Comparison of ENCODE assay signal across 17 cellular contexts in the genomic region with DNA sequence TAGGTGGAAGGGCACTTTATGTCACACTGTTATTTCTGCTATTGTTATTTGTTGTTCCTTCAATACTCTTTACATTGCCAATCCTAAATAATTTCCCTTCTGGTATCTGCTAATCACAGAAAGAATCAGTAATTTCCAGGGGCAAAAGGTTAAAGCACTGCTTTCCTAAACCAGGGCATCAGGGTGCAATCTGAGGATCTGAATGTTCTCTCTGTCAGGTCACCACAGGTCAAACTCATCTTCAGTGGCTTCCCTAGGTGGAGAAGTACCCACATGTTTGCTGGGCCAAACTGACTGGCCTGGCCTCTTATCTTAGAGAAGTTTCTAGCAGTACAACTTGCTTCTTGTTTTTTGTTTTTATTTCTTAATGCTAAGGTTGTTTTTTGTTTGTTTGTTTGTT.
DNase-seq lines count a peak whose midpoint lies in the region; ATAC-seq and TF ChIP-seq lines count a peak whose summit lies in the region.
"Had no signal": no experiment of that assay in that cellular context is flagged by ENCODE, and none has a peak within 500 bp of the region (broad histone marks: within the 10 kb centered on the region; RNA-seq: fewer than 3 reads in every experiment).

No MANE protein-coding gene starts in this region.

- H3K9me3 Mint-ChIP-seq in activated T-cell treated with anti-CD3 and anti-CD28 coated beads, Interleukin-2, amount 50 U/mL, for 24 hours: no peaks in the 10 kb centered on the region
- H3K9me3 Mint-ChIP-seq in endothelial cell (ENCODE audit: unreplicated experiment): no peaks in the 10 kb centered on the region

- H3K4me1 ChIP-seq in Peyer's patch (peaks cover 0 to 7% (median 1%) of the 10 kb centered on the region in 4 donors), right lobe of liver (peaks cover 0 to 27% (median 5%) of the 10 kb centered on the region in 4 donors), thoracic aorta (ENCODE audit: control insufficient read depth in 1 of 2, low read depth in 2 of 2) (peaks cover 0 to 2% of the 10 kb centered on the region in 2 donors)
- H3K4me1 ChIP-seq: vagina had no signal

- H3K27me3 ChIP-seq in Peyer's patch (no peaks in the 10 kb centered on the region), right lobe of liver (no peaks in the 10 kb centered on the region), thoracic aorta (replicated peaks; ENCODE audit: insufficient read depth) (no peaks in the 10 kb centered on the region)
- H3K27me3 ChIP-seq: vagina had no signal

- no peaks in the 10 kb centered on the region for H3K27me3 Mint-ChIP-seq in activated T-cell treated with anti-CD3 and anti-CD28 coated beads, Interleukin-2, amount 50 U/mL, for 24 hours
- no peaks in the 10 kb centered on the region for H3K27me3 Mint-ChIP-seq in endothelial cell (ENCODE audit: unreplicated experiment)

- TF ChIP-seq POLR2A in Peyer's patch (IDR thresholded peaks at IDR 0.05): no peak
- no peak for TF ChIP-seq POLR2A in right lobe of liver (IDR thresholded peaks at IDR 0.05)

- DNase-seq in activated T-cell treated with anti-CD3 and anti-CD28 coated beads, Interleukin-2, amount 50 U/mL, for 24 hours: no peak
- no peak for DNase-seq in activated T-cell treated with anti-CD3 and anti-CD28 coated beads, Interleukin-2, amount 50 U/mL, for 1 hour
- DNase-seq in Peyer's patch (no peak), right lobe of liver (peak in 1 of 3 donors; percentile 52), thoracic aorta (ENCODE audit: low spot score) (no peak), endothelial cell (ENCODE audit: low spot score) (no peak), NCI-H187 treated with DMSO at 0.1 percent for 48 hours (lab: John Stamatoyannopoulos, UW) (no peak), 8988T (no peak)
- DNase-seq: cortex of kidney, Karpas-422, kidney glomerular epithelial cell, NCI-H1436 treated with DMSO at 0.1 percent for 48 hours, NCI-H226 had no signal

- TF ChIP-seq CTCF in Peyer's patch (IDR thresholded peaks at IDR 0.05): no peak
- no peak for TF ChIP-seq CTCF in right lobe of liver (IDR thresholded peaks at IDR 0.05)
- no peak for TF ChIP-seq CTCF in thoracic aorta (IDR thresholded peaks at IDR 0.05)
- no peak for TF ChIP-seq CTCF in endothelial cell (IDR thresholded peaks at IDR 0.05; ENCODE audit: unreplicated experiment)

- peaks cover 17% of the 10 kb centered on the region for H3K36me3 Mint-ChIP-seq in activated T-cell treated with anti-CD3 and anti-CD28 coated beads, Interleukin-2, amount 50 U/mL, for 24 hours (ENCODE audit: low read depth)
- peaks cover 8% of the 10 kb centered on the region for H3K36me3 Mint-ChIP-seq in endothelial cell (ENCODE audit: low read depth, unreplicated experiment)

- peak overlapping the region; percentile 71 for H3K4me3 Mint-ChIP-seq in activated T-cell treated with anti-CD3 and anti-CD28 coated beads, Interleukin-2, amount 50 U/mL, for 24 hours
- H3K4me3 Mint-ChIP-seq in endothelial cell (ENCODE audit: unreplicated experiment): no peak overlapping the region

- intact Hi-C loops in right lobe of liver (cut with DNase I): no loop called here

- no peaks in the 10 kb centered on the region for H3K36me3 ChIP-seq in Peyer's patch
- H3K36me3 ChIP-seq in right lobe of liver: no peaks in the 10 kb centered on the region
- no peaks in the 10 kb centered on the region for H3K36me3 ChIP-seq in thoracic aorta
- H3K36me3 ChIP-seq: vagina had no signal

- H3K27ac Mint-ChIP-seq in activated T-cell treated with anti-CD3 and anti-CD28 coated beads, Interleukin-2, amount 50 U/mL, for 24 hours: peak overlapping the region; percentile 88
- H3K27ac Mint-ChIP-seq in endothelial cell (ENCODE audit: unreplicated experiment): no peak overlapping the region

- ATAC-seq in right lobe of liver (peak; percentile 41 to 91 (median 82)), thoracic aorta (ENCODE audit: insufficient number of reproducible peaks, low FRiP score, low read depth) (no peak)

- H3K9me3 ChIP-seq in Peyer's patch (no peaks in the 10 kb centered on the region), right lobe of liver (no peaks in the 10 kb centered on the region), thoracic aorta (no peaks in the 10 kb centered on the region)
- H3K9me3 ChIP-seq: vagina had no signal

- peaks cover 57% of the 10 kb centered on the region for H3K4me1 Mint-ChIP-seq in activated T-cell treated with anti-CD3 and anti-CD28 coated beads, Interleukin-2, amount 50 U/mL, for 24 hours (ENCODE audit: low read depth)
- peaks cover 44% of the 10 kb centered on the region for H3K4me1 Mint-ChIP-seq in endothelial cell (ENCODE audit: unreplicated experiment)

- H3K4me3 ChIP-seq in Peyer's patch: no peak overlapping the region
- peak overlapping the region in 2 of 3 donors; percentile 38 to 44 for H3K4me3 ChIP-seq in right lobe of liver
- peak overlapping the region; percentile 55 for H3K4me3 ChIP-seq in thoracic aorta
- H3K4me3 ChIP-seq: SK-N-MC, vagina had no signal

- H3K27ac ChIP-seq in Peyer's patch (peak overlapping the region; percentile 2 to 68 (median 12)), right lobe of liver (peak overlapping the region; percentile 18 to 83 (median 73)), thoracic aorta (no peak overlapping the region)
- H3K27ac ChIP-seq: HL-60, SK-N-MC, vagina, VCaP had no signal

Comparison
In these comparisons a context has a peak if more than half of its experiments do, and no peak if none do; other contexts are left out.
1. H3K27ac ChIP-seq: peak in Peyer's patch (4 of 4) and right lobe of liver (3 of 3); none in thoracic aorta (0 of 2).
2. H3K4me3 ChIP-seq: peak in right lobe of liver (2 of 3) and thoracic aorta (single experiment); none in Peyer's patch (0 of 4).